8 cellular contexts compared by ENCODE assay signal in the genomic region with DNA sequence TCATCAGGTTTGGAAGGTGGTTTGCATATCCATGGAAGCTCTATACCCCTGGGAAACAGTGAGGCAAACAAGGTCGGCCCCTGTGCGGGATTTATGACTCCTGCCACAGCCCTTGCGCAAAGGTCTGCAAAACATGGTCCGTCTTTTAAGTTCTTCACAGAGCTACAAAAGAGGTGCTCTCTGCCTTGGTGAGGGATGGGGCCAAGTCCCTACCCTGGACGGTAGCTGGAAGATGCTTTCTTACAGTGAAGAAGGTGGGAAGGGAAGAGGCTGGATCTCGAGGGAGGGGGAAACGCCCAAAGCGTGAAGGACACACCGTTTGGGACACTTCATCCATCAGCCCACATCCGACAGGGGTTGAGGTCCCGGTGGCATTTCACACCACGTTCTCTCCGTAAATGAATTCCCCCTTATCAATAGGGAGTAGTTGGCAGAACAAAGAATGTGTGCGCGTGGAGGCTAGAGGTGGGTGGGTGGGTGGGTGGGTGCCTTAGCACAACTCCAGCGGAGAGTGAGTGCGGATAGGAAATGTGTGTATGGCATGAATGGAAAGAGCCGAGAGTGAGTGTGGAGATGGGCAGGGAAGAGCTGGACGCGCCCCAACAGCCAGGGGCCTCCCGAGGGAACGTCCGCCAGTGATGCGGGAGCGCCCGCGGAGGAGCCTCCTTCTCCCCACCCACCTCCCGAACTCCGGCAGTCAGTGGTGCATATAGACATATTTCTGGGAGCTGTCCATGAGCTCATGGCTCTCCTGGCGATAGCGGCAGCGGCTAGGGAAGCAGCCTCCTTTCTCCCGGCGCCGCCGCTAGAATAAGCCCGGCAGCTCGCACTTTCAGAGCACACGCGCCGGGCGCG.
A peak's percentile ranks its signal among the peaks of the same experiment; 100 is the strongest.
DNase-seq lines count a peak whose midpoint lies in the region; ATAC-seq, FAIRE-seq and TF ChIP-seq lines count a peak whose summit lies in the region.

No MANE protein-coding gene starts in this region.

- no peak overlapping the region for H3K27ac Mint-ChIP-seq in astrocyte (ENCODE audit: unreplicated experiment)

- ATAC-seq in GM21529 (IDR thresholded peaks at IDR 0.05; ENCODE audit: unreplicated experiment): peak; percentile 15
- ATAC-seq in right cardiac atrium: peak; percentile 86

- 4% methylated on average over 43 of the region's 43 CpGs for WGBS in right cardiac atrium

- peak overlapping the region; percentile 37 for H3K4me3 ChIP-seq in astrocyte (ENCODE audit: insufficient read depth, low read depth, low read length)
- peak overlapping the region; percentile 23 for H3K4me3 ChIP-seq in right cardiac atrium (ENCODE audit: low read length)

- H3K4me1 Mint-ChIP-seq in astrocyte (ENCODE audit: low read depth, unreplicated experiment): peaks cover 11% of the 10 kb centered on the region

- H3K9me3 ChIP-seq in astrocyte (ENCODE audit: insufficient read depth, low read depth, low read length) (no peaks in the 10 kb centered on the region), right cardiac atrium (ENCODE audit: control insufficient read depth, low read length) (no peaks in the 10 kb centered on the region)

- peak overlapping the region; percentile 85 for H3K4me3 Mint-ChIP-seq in astrocyte (ENCODE audit: unreplicated experiment)

- H3K27me3 ChIP-seq in astrocyte (ENCODE audit: insufficient read depth, low read length) (peaks cover 25% of the 10 kb centered on the region), right cardiac atrium (ENCODE audit: control insufficient read depth, insufficient read depth) (no peaks in the 10 kb centered on the region)

- H3K4me1 ChIP-seq in astrocyte (ENCODE audit: insufficient read depth, low read length) (peaks cover 8% of the 10 kb centered on the region), right cardiac atrium (ENCODE audit: control insufficient read depth, insufficient read depth, low read length) (no peaks in the 10 kb centered on the region)

- peak overlapping the region; percentile 60 for H2AFZ ChIP-seq in astrocyte (ENCODE audit: low read depth, low read length)

- H3K9me3 Mint-ChIP-seq in astrocyte (ENCODE audit: unreplicated experiment): no peaks in the 10 kb centered on the region

- no peaks in the 10 kb centered on the region for H3K79me2 ChIP-seq in astrocyte (ENCODE audit: insufficient read depth, low read length)

- peak; percentile 63 for DNase-seq in Caki2 (ENCODE audit: low read depth)
- peak; percentile 31 for DNase-seq in NCI-H2171 treated with DMSO at 0.1 percent for 48 hours (lab: John Stamatoyannopoulos, UW)
- DNase-seq in astrocyte (ENCODE audit: low read depth): peak; percentile 58
- DNase-seq in right cardiac atrium: peak; percentile 45 to 83 (median 81)
- peak; percentile 8 for DNase-seq in pulmonary artery endothelial cell (ENCODE audit: low read depth, low spot score)
- DNase-seq in activated effector memory CD4-positive, alpha-beta T cell treated with anti-CD3 and anti-CD28 coated beads, Interleukin-2, amount 50 U/mL, for 16 hours: no peak
- DNase-seq in NCI-H2081 treated with DMSO at 0.1 percent for 48 hours (lab: John Stamatoyannopoulos, UW): no peak

- no peaks in the 10 kb centered on the region for H4K20me1 ChIP-seq in astrocyte (ENCODE audit: insufficient read depth, low read length)

- H3K9ac ChIP-seq in astrocyte (ENCODE audit: low read length): no peak overlapping the region

- TF ChIP-seq CTCF in astrocyte (IDR thresholded peaks at IDR 0.05; ENCODE audit: insufficient read depth, low read depth, low read length): no peak

- FAIRE-seq in astrocyte (lab: Jason Lieb, UNC): no peak

- intact Hi-C loops in right cardiac atrium (cut with DNase I): no loop called here

- H3K27ac ChIP-seq in astrocyte (ENCODE audit: low read depth, low read length): no peak overlapping the region
- peak overlapping the region; percentile 66 for H3K27ac ChIP-seq in right cardiac atrium (ENCODE audit: low read length)

- no peaks in the 10 kb centered on the region for H3K36me3 ChIP-seq in astrocyte (ENCODE audit: insufficient read depth, low read length)

- H3K36me3 Mint-ChIP-seq in astrocyte (ENCODE audit: low read depth, unreplicated experiment): no peaks in the 10 kb centered on the region

- H3K27me3 Mint-ChIP-seq in astrocyte (ENCODE audit: low read depth, unreplicated experiment): peaks cover 15% of the 10 kb centered on the region

- in situ Hi-C loops in Caki2 (cut with HindIII; ENCODE audit: low pct_unique_long_range_greater_than_20kb, low sequenced_read_pairs): no loop called here

- H3K4me2 ChIP-seq in astrocyte (ENCODE audit: low read length): peak overlapping the region; percentile 80

Comparison
In these comparisons a context has a peak if more than half of its experiments do, and no peak if none do; other contexts are left out.
1. DNase-seq: peak in Caki2 (single experiment), NCI-H2171 treated with DMSO at 0.1 percent for 48 hours (single experiment), astrocyte (single experiment), right cardiac atrium (3 of 3) and pulmonary artery endothelial cell (single experiment); none in activated effector memory CD4-positive, alpha-beta T cell treated with anti-CD3 and anti-CD28 coated beads, Interleukin-2, amount 50 U/mL, for 16 hours (single experiment) and NCI-H2081 treated with DMSO at 0.1 percent for 48 hours (single experiment).